Comparison of ENCODE assay signal across 8 cellular contexts in genomic region chr17:28901866-28902818, GRCh38. TPM values are rescaled to one million over a fixed set of nuclear protein-coding genes. Genes with fewer than 3 reads are reported as not detected.
A peak's percentile ranks its signal among the peaks of the same experiment; 100 is the strongest.
DNase-seq lines count a peak whose midpoint lies in the region; ATAC-seq and TF ChIP-seq lines count a peak whose summit lies in the region.

No MANE protein-coding gene starts in this region.

- H3K9me3 ChIP-seq in OCI-LY3 (ENCODE audit: insufficient read depth, low read length) (no peaks in the 10 kb centered on the region), trophoblast cell (ENCODE audit: insufficient read depth, low read depth, low read length) (peaks cover 4% of the 10 kb centered on the region)

- peak overlapping the region; percentile 74 for H2BK5ac ChIP-seq in trophoblast cell (ENCODE audit: low read depth, low read length, poor library complexity)

- TF ChIP-seq CTCF in OCI-LY3 (IDR thresholded peaks at IDR 0.05; ENCODE audit: low read depth, low read length), result no peak

- H3K4me2 ChIP-seq in OCI-LY3 (ENCODE audit: low read length), result peak overlapping the region; percentile 97
- H3K4me2 ChIP-seq in trophoblast cell (ENCODE audit: low read length), result peak overlapping the region; percentile 85

- H3K23ac ChIP-seq in trophoblast cell (ENCODE audit: low read length), result no peak overlapping the region

- peak overlapping the region; percentile 77 for H4K8ac ChIP-seq in trophoblast cell (ENCODE audit: low read depth, low read length)

- intact Hi-C loops in activated T-helper 2 cell treated with anti-CD3 and anti-CD28 coated beads, Interferon-gamma antibody, Interleukin-2, Interleukin-4, amounts not matched to agents 10 μg/mL and 5 μg/mL and 100 μg/mL, durations not matched to agents 14 hours and 24 hours and 36 hours (cut with micrococcal nuclease), result loop anchor here (1.0 to 2.0 kb wide), 7 partner anchors 9 to 175 kb away; partner anchors contain the start of genes ERAL1 and TLCD1

- peak overlapping the region; percentile 90 for H3K4me3 Mint-ChIP-seq in activated T-helper 2 cell treated with anti-CD3 and anti-CD28 coated beads, Interferon-gamma antibody, Interleukin-2, Interleukin-4, amounts not matched to agents 10 μg/mL and 5 μg/mL and 100 μg/mL, durations not matched to agents 14 hours and 24 hours and 36 hours (ENCODE audit: low read depth)

- H3K4me3 ChIP-seq in OCI-LY3 (ENCODE audit: low read length) (peak overlapping the region; percentile 84), trophoblast cell (ENCODE audit: low read depth, low read length) (peak overlapping the region; percentile 83)

- H4K12ac ChIP-seq in trophoblast cell (ENCODE audit: low read depth, low read length), result peak overlapping the region; percentile 76

- peak overlapping the region; percentile 39 for H2BK12ac ChIP-seq in trophoblast cell (ENCODE audit: low read length)

- H3K14ac ChIP-seq in trophoblast cell (ENCODE audit: low read length), result peak overlapping the region; percentile 80

- WGBS in trophoblast cell (ENCODE audit: extremely low coverage, insufficient coverage, insufficient read length), result no CpG with 5 or more reads among the region's 62 CpGs

- H3K27me3 ChIP-seq in OCI-LY3 (ENCODE audit: low read depth, low read length), result no peaks in the 10 kb centered on the region
- H3K27me3 ChIP-seq in trophoblast cell (ENCODE audit: insufficient read depth, low read length), result no peaks in the 10 kb centered on the region

- peak overlapping the region; percentile 60 for H3K4ac ChIP-seq in trophoblast cell (ENCODE audit: low read depth, low read length)

- H4K20me1 ChIP-seq in OCI-LY3 (ENCODE audit: insufficient read depth, low read length), result no peaks in the 10 kb centered on the region

- H4K91ac ChIP-seq in trophoblast cell (ENCODE audit: low read depth, low read length), result peak overlapping the region; percentile 82

- peak; percentile 36 to 44 for DNase-seq in AML-193 (lab: John Stamatoyannopoulos, UW)
- no peak for DNase-seq in activated T-helper 2 cell treated with anti-CD3 and anti-CD28 coated beads, Interferon-gamma antibody, Interleukin-2, Interleukin-4, amounts not matched to agents 10 μg/mL and 5 μg/mL and 100 μg/mL, durations not matched to agents 14 hours and 24 hours and 36 hours (ENCODE audit: low spot score)
- DNase-seq in glomerular visceral epithelial cell (ENCODE audit: extremely low spot score), result peak; percentile 53
- peak in 1 of 2 donors; percentile 69 for DNase-seq in trophoblast cell
- DNase-seq in globus pallidus (ENCODE audit: low spot score), result no peak

- H3K27me3 Mint-ChIP-seq in activated T-helper 2 cell treated with anti-CD3 and anti-CD28 coated beads, Interferon-gamma antibody, Interleukin-2, Interleukin-4, amounts not matched to agents 10 μg/mL and 5 μg/mL and 100 μg/mL, durations not matched to agents 14 hours and 24 hours and 36 hours (ENCODE audit: low read depth), result no peaks in the 10 kb centered on the region

- no peaks in the 10 kb centered on the region for H3K9me3 Mint-ChIP-seq in activated T-helper 2 cell treated with anti-CD3 and anti-CD28 coated beads, Interferon-gamma antibody, Interleukin-2, Interleukin-4, amounts not matched to agents 10 μg/mL and 5 μg/mL and 100 μg/mL, durations not matched to agents 14 hours and 24 hours and 36 hours

- H3K27ac Mint-ChIP-seq in activated T-helper 2 cell treated with anti-CD3 and anti-CD28 coated beads, Interferon-gamma antibody, Interleukin-2, Interleukin-4, amounts not matched to agents 10 μg/mL and 5 μg/mL and 100 μg/mL, durations not matched to agents 14 hours and 24 hours and 36 hours, result peak overlapping the region; percentile 86

- peak overlapping the region; percentile 61 for H2AK5ac ChIP-seq in trophoblast cell (ENCODE audit: low read length)

- H2AFZ ChIP-seq in OCI-LY3 (ENCODE audit: low read depth, low read length) (no peak overlapping the region; the same call in 1 of the 2 replicates), trophoblast cell (ENCODE audit: insufficient read depth, low read length, poor library complexity) (peak overlapping the region; percentile 77)

- peak overlapping the region; percentile 87 for H3K18ac ChIP-seq in trophoblast cell (ENCODE audit: low read length)

- H3K36me3 Mint-ChIP-seq in activated T-helper 2 cell treated with anti-CD3 and anti-CD28 coated beads, Interferon-gamma antibody, Interleukin-2, Interleukin-4, amounts not matched to agents 10 μg/mL and 5 μg/mL and 100 μg/mL, durations not matched to agents 14 hours and 24 hours and 36 hours (ENCODE audit: low read depth), result peaks cover 53% of the 10 kb centered on the region

- peaks cover 36% of the 10 kb centered on the region for H3K4me1 Mint-ChIP-seq in activated T-helper 2 cell treated with anti-CD3 and anti-CD28 coated beads, Interferon-gamma antibody, Interleukin-2, Interleukin-4, amounts not matched to agents 10 μg/mL and 5 μg/mL and 100 μg/mL, durations not matched to agents 14 hours and 24 hours and 36 hours (ENCODE audit: low read depth)

- H3K9ac ChIP-seq in OCI-LY3 (ENCODE audit: low read length) (peak overlapping the region; percentile 91), trophoblast cell (ENCODE audit: low read length) (peak overlapping the region; percentile 82)

- peak overlapping the region; percentile 73 for H2BK120ac ChIP-seq in trophoblast cell (ENCODE audit: insufficient read depth, low read length, poor library complexity)

- peak; percentile 41 for ATAC-seq in GM19395 (IDR thresholded peaks at IDR 0.05; ENCODE audit: unreplicated experiment)
- ATAC-seq in HG03520 (IDR thresholded peaks at IDR 0.05; ENCODE audit: unreplicated experiment), result peak; percentile 32

- peaks cover 10% of the 10 kb centered on the region for H3K79me1 ChIP-seq in trophoblast cell (ENCODE audit: low read length)

- H3K27ac ChIP-seq in OCI-LY3 (ENCODE audit: low read length), result peak overlapping the region; percentile 82
- peak overlapping the region; percentile 82 for H3K27ac ChIP-seq in trophoblast cell (ENCODE audit: low read depth, low read length)

- H3K79me2 ChIP-seq in OCI-LY3 (ENCODE audit: low read length), result peaks cover 46% of the 10 kb centered on the region
- peaks cover 10% of the 10 kb centered on the region for H3K79me2 ChIP-seq in trophoblast cell (ENCODE audit: control insufficient read depth, insufficient read depth, low read length, poor library complexity)

- peaks cover 42% of the 10 kb centered on the region for H3K36me3 ChIP-seq in OCI-LY3 (replicated peaks; ENCODE audit: low read depth, low read length)
- peaks cover 16 to 24% of the 10 kb centered on the region in 2 experiments for H3K36me3 ChIP-seq in trophoblast cell (ENCODE audit: control insufficient read depth in 1 of 2, insufficient read depth in 2 of 2, low read length in 2 of 2)

- H3K4me1 ChIP-seq in OCI-LY3 (ENCODE audit: low read length) (peaks cover 36% of the 10 kb centered on the region), trophoblast cell (ENCODE audit: control insufficient read depth in 1 of 2, insufficient read depth in 2 of 2, low read length in 2 of 2) (peaks cover 9 to 14% of the 10 kb centered on the region in 2 experiments)

RNA-seq across cellular contexts. Expression of gene DHRS13, which starts 0.7 kb away (rescaled TPM):
- total RNA-seq in activated T-helper 2 cell treated with anti-CD3 and anti-CD28 coated beads, Interferon-gamma antibody, Interleukin-2, Interleukin-4, amounts not matched to agents 10 μg/mL and 5 μg/mL and 100 μg/mL, durations not matched to agents 14 hours and 24 hours and 36 hours, result 30.6 and 32.9 TPM in 2 replicates
- 11.2 and 11.4 TPM in 2 replicates for polyA plus RNA-seq in trophoblast cell (2013)

RNA-seq across cellular contexts. Expression of gene FLOT2, which starts 4.6 kb away (rescaled TPM):
- total RNA-seq in activated T-helper 2 cell treated with anti-CD3 and anti-CD28 coated beads, Interferon-gamma antibody, Interleukin-2, Interleukin-4, amounts not matched to agents 10 μg/mL and 5 μg/mL and 100 μg/mL, durations not matched to agents 14 hours and 24 hours and 36 hours, result 136 and 143 TPM in 2 replicates
- polyA plus RNA-seq in trophoblast cell (2013), result 54.6 and 58.2 TPM in 2 replicates

RNA-seq across cellular contexts. Expression of gene ERAL1, which starts 47.3 kb away (rescaled TPM):
- total RNA-seq in activated T-helper 2 cell treated with anti-CD3 and anti-CD28 coated beads, Interferon-gamma antibody, Interleukin-2, Interleukin-4, amounts not matched to agents 10 μg/mL and 5 μg/mL and 100 μg/mL, durations not matched to agents 14 hours and 24 hours and 36 hours, result 54.5 and 60.4 TPM in 2 replicates
- polyA plus RNA-seq in trophoblast cell (2013), result 39.0 and 40.1 TPM in 2 replicates

RNA-seq across cellular contexts. Expression of gene PHF12, which starts 49.2 kb away (rescaled TPM):
- total RNA-seq in activated T-helper 2 cell treated with anti-CD3 and anti-CD28 coated beads, Interferon-gamma antibody, Interleukin-2, Interleukin-4, amounts not matched to agents 10 μg/mL and 5 μg/mL and 100 μg/mL, durations not matched to agents 14 hours and 24 hours and 36 hours, result 59.5 and 62.1 TPM in 2 replicates
- polyA plus RNA-seq in trophoblast cell (2013), result 18.5 and 19.8 TPM in 2 replicates

RNA-seq across cellular contexts. Expression of gene FAM222B, which starts 59.6 kb away (rescaled TPM):
- total RNA-seq in activated T-helper 2 cell treated with anti-CD3 and anti-CD28 coated beads, Interferon-gamma antibody, Interleukin-2, Interleukin-4, amounts not matched to agents 10 μg/mL and 5 μg/mL and 100 μg/mL, durations not matched to agents 14 hours and 24 hours and 36 hours, result 19.6 and 23.0 TPM in 2 replicates
- 45.9 and 48.6 TPM in 2 replicates for polyA plus RNA-seq in trophoblast cell (2013)

Comparison
In these comparisons a context has a peak if more than half of its experiments do, and no peak if none do; other contexts are left out.
1. DNase-seq: peak in AML-193 (2 of 2) and glomerular visceral epithelial cell (single experiment); none in activated T-helper 2 cell treated with anti-CD3 and anti-CD28 coated beads, Interferon-gamma antibody, Interleukin-2, Interleukin-4, amounts not matched to agents 10 μg/mL and 5 μg/mL and 100 μg/mL, durations not matched to agents 14 hours and 24 hours and 36 hours (single experiment) and globus pallidus (single experiment).